In genomic region chr19:37931941-37932655, GRCh38 we compare ENCODE assay signal across 8 cellular contexts. TPM values are rescaled to one million over a fixed set of nuclear protein-coding genes. Genes with fewer than 3 reads are reported as not detected.
DNase-seq lines count a peak whose midpoint lies in the region; FAIRE-seq and TF ChIP-seq lines count a peak whose summit lies in the region.

No MANE protein-coding gene starts in this region.

- peak overlapping the region in 7 of 8 donors; percentile 22 to 87 (median 60) for H3K27ac ChIP-seq in spleen

- no peak for TF ChIP-seq POLR2A in spleen (IDR thresholded peaks at IDR 0.05)

- intact Hi-C loops in spleen (cut with DNase I; ENCODE audit: low total_unique reads), result no loop called here

- WGBS in spleen, 5 donors, result 20 to 41% (median 25%) methylated on average over 27 to 29 of the region's 29 CpGs

- peaks cover 3 to 18% (median 13%) of the 10 kb centered on the region in 8 donors for H3K9me3 ChIP-seq in spleen

- no peak for TF ChIP-seq CTCF in kidney epithelial cell (IDR thresholded peaks at IDR 0.05; ENCODE audit: insufficient read depth, low read length, poor library complexity, severe bottlenecking)
- TF ChIP-seq CTCF in spleen (IDR thresholded peaks at IDR 0.05 in 8 of 11, conservative IDR thresholded peaks at IDR 0.05 in 3 of 11), result no peak
- TF ChIP-seq CTCF in D721Med (IDR thresholded peaks at IDR 0.05; ENCODE audit: insufficient read depth, missing control alignments), result no peak

- DNase-seq in DMS79 (lab: John Stamatoyannopoulos, UW) (peak; percentile 88), H7 (peak; percentile 83), NCI-H2196 treated with DMSO at 0.1 percent for 48 hours (lab: John Stamatoyannopoulos, UW; ENCODE audit: unreplicated experiment) (peak; percentile 96), cerebellar cortex (ENCODE audit: low spot score) (peak; percentile 88), kidney epithelial cell (ENCODE audit: low read depth) (peak; percentile 88), spleen (peak; percentile 87), D721Med (ENCODE audit: insufficient read length, low spot score) (no peak), DMS114 treated with DMSO at 0.1 percent for 48 hours (lab: John Stamatoyannopoulos, UW; ENCODE audit: unreplicated experiment) (no peak)

- H3K4me3 ChIP-seq in H7 (ENCODE audit: insufficient read depth, low read depth, low read length), result peak overlapping the region; percentile 14
- H3K4me3 ChIP-seq in kidney epithelial cell (ENCODE audit: low read depth, low read length), result peak overlapping the region; percentile 35
- H3K4me3 ChIP-seq in spleen, result peak overlapping the region in 6 of 8 donors; percentile 1 to 45 (median 19)

- no peaks in the 10 kb centered on the region for H3K27me3 ChIP-seq in H7 (ENCODE audit: control insufficient read depth, insufficient read depth, low read length)
- no peaks in the 10 kb centered on the region for H3K27me3 ChIP-seq in kidney epithelial cell (ENCODE audit: control insufficient read depth, insufficient read depth, low read length)
- H3K27me3 ChIP-seq in spleen (replicated peaks in 1 of 7), result no peaks in the 10 kb centered on the region

- H3K36me3 ChIP-seq in H7 (replicated peaks; ENCODE audit: control insufficient read depth, insufficient read depth, low read length) (peaks cover 2% of the 10 kb centered on the region; the same call in 1 of the 2 replicates), kidney epithelial cell (ENCODE audit: control insufficient read depth, insufficient read depth, low read length) (no peaks in the 10 kb centered on the region), spleen (peaks cover 0 to 12% (median 0%) of the 10 kb centered on the region in 6 donors)

- peaks cover 15 to 85% (median 58%) of the 10 kb centered on the region in 6 donors for H3K4me1 ChIP-seq in spleen

- no peak for FAIRE-seq in D721Med (lab: Jason Lieb, UNC)

RNA-seq across cellular contexts. Expression of gene SIPA1L3, which starts 25.1 kb away (rescaled TPM):
- 13.4 and 20.0 TPM in 2 replicates for total RNA-seq in H7 (2014; rRNA removed; shearing (Covaris generic))
- total RNA-seq in kidney epithelial cell (40.4 and 46.8 TPM in 2 replicates), spleen (10 to 100 TPM; 35.9 to 62.6 (median 45.1) TPM)
- 10 to 100 TPM in 1 of 3 donors, 1 to 10 TPM in 2; 5.4 to 13.4 (median 5.4) TPM for polyA plus RNA-seq in spleen

RNA-seq across cellular contexts. Expression of gene WDR87, which starts 25.7 kb away (rescaled TPM):
- not detected in 2 replicates for total RNA-seq in H7 (2014; rRNA removed; shearing (Covaris generic))
- total RNA-seq in kidney epithelial cell (under 0.01 TPM in 1 of 2 replicates, not detected in the other), spleen (not detected)
- polyA plus RNA-seq in spleen, result not detected

Comparison
In these comparisons a context has a peak if more than half of its experiments do, and no peak if none do; other contexts are left out.
1. DNase-seq: peak in DMS79 (single experiment), H7 (single experiment), NCI-H2196 treated with DMSO at 0.1 percent for 48 hours (single experiment), cerebellar cortex (single experiment), kidney epithelial cell (single experiment) and spleen (single experiment); none in D721Med (single experiment) and DMS114 treated with DMSO at 0.1 percent for 48 hours (single experiment).
2. Peak in every context shown above with its lines, with median percentiles within 50 percentile points of each other: H3K4me3 ChIP-seq.